ENCODE assay signal across 1 cellular context in the genomic region with DNA sequence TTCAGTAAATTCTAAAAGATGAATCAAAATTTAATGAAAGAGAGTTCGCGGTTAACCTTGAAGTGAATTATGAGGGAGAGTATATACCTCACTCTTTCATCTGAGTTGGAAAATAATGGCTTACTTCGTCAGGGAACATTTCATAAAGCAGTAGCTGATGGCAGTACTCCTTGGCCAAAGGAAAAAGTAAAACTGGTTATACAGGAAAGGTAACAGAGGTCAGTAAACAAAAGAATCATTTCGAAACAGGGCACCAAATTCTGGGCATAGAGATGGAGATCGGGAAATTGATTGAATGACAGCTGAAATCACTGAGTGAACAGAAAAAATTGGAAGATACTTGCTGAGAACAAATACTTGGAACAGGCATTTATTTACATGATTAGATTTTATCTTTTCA.
TF ChIP-seq lines count a peak whose summit lies in the region.

No MANE protein-coding gene starts in this region.

TF ChIP-seq in WTC11, 78 proteins besides CTCF, POLR2A, EP300 and RAD21 (continued from another document):
- TF ChIP-seq, protein P1, sequence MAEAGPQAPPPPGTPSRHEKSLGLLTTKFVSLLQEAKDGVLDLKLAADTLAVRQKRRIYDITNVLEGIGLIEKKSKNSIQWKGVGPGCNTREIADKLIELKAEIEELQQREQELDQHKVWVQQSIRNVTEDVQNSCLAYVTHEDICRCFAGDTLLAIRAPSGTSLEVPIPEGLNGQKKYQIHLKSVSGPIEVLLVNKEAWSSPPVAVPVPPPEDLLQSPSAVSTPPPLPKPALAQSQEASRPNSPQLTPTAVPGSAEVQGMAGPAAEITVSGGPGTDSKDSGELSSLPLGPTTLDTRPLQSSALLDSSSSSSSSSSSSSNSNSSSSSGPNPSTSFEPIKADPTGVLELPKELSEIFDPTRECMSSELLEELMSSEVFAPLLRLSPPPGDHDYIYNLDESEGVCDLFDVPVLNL (CRISPR knock-in tag; IDR thresholded peaks at IDR 0.05; ENCODE audit: borderline replicate concordance, low read depth), result no peak
- TF ChIP-seq SP1 (CRISPR knock-in tag; conservative IDR thresholded peaks at IDR 0.05) (no peak), SMAD4 (CRISPR knock-in tag; IDR thresholded peaks at IDR 0.05) (no peak), NR1H2 (CRISPR knock-in tag; IDR thresholded peaks at IDR 0.05) (no peak), FOXK1 (CRISPR knock-in tag; IDR thresholded peaks at IDR 0.05) (no peak), SOX15 (CRISPR knock-in tag; IDR thresholded peaks at IDR 0.05) (no peak), FOXP1 (CRISPR knock-in tag; IDR thresholded peaks at IDR 0.05; ENCODE audit: borderline replicate concordance) (no peak), RORB (CRISPR knock-in tag; IDR thresholded peaks at IDR 0.05) (no peak), ZNF317 (CRISPR knock-in tag; IDR thresholded peaks at IDR 0.05; ENCODE audit: borderline replicate concordance, low read depth) (no peak), EMX1 (CRISPR knock-in tag; IDR thresholded peaks at IDR 0.05) (no peak)
- TF ChIP-seq, protein P2, sequence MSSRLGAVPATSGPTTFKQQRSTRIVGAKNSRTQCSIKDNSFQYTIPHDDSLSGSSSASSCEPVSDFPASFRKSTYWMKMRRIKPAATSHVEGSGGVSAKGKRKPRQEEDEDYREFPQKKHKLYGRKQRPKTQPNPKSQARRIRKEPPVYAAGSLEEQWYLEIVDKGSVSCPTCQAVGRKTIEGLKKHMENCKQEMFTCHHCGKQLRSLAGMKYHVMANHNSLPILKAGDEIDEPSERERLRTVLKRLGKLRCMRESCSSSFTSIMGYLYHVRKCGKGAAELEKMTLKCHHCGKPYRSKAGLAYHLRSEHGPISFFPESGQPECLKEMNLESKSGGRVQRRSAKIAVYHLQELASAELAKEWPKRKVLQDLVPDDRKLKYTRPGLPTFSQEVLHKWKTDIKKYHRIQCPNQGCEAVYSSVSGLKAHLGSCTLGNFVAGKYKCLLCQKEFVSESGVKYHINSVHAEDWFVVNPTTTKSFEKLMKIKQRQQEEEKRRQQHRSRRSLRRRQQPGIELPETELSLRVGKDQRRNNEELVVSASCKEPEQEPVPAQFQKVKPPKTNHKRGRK (CRISPR knock-in tag; IDR thresholded peaks at IDR 0.05; ENCODE audit: borderline replicate concordance), result no peak
- TF ChIP-seq, protein P3, sequence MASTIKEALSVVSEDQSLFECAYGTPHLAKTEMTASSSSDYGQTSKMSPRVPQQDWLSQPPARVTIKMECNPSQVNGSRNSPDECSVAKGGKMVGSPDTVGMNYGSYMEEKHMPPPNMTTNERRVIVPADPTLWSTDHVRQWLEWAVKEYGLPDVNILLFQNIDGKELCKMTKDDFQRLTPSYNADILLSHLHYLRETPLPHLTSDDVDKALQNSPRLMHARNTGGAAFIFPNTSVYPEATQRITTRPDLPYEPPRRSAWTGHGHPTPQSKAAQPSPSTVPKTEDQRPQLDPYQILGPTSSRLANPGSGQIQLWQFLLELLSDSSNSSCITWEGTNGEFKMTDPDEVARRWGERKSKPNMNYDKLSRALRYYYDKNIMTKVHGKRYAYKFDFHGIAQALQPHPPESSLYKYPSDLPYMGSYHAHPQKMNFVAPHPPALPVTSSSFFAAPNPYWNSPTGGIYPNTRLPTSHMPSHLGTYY (CRISPR knock-in tag; IDR thresholded peaks at IDR 0.05), result no peak
- TF ChIP-seq, protein P4, sequence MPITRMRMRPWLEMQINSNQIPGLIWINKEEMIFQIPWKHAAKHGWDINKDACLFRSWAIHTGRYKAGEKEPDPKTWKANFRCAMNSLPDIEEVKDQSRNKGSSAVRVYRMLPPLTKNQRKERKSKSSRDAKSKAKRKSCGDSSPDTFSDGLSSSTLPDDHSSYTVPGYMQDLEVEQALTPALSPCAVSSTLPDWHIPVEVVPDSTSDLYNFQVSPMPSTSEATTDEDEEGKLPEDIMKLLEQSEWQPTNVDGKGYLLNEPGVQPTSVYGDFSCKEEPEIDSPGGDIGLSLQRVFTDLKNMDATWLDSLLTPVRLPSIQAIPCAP (CRISPR knock-in tag; IDR thresholded peaks at IDR 0.05), result no peak
- TF ChIP-seq, protein P5, sequence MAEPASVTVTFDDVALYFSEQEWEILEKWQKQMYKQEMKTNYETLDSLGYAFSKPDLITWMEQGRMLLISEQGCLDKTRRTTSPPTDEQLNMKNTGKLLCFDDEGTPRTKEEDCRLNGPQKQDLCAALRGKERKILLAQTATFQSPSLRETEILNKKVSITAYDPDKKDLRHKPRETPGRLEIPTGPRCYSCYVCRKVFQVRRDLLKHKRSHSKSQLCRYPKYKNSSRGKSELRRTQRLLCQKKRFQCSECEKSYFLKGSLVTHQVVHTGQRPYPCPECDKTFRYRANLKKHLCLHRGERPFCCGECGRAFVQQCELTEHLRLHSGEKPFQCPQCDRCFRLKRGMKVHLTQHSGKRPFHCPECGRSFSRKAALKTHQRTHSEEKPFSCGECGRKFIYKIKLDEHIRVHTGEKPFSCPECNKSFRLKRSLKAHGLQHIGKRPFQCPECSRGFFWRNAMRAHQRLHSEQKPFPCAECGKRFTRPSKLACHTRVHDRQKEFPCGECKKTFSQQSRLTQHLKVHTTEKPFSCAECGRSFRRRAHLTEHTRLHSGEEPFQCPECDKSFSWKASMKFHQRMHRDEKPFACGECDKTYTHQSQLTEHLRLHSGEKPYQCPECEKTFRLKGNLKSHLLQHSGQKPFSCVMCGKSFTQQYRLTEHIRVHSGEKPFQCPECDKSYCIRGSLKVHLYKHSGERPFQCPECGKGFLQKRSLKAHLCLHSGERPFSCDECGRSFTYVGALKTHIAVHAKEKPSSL (CRISPR knock-in tag; conservative IDR thresholded peaks at IDR 0.05), result no peak
